In the genomic region with DNA sequence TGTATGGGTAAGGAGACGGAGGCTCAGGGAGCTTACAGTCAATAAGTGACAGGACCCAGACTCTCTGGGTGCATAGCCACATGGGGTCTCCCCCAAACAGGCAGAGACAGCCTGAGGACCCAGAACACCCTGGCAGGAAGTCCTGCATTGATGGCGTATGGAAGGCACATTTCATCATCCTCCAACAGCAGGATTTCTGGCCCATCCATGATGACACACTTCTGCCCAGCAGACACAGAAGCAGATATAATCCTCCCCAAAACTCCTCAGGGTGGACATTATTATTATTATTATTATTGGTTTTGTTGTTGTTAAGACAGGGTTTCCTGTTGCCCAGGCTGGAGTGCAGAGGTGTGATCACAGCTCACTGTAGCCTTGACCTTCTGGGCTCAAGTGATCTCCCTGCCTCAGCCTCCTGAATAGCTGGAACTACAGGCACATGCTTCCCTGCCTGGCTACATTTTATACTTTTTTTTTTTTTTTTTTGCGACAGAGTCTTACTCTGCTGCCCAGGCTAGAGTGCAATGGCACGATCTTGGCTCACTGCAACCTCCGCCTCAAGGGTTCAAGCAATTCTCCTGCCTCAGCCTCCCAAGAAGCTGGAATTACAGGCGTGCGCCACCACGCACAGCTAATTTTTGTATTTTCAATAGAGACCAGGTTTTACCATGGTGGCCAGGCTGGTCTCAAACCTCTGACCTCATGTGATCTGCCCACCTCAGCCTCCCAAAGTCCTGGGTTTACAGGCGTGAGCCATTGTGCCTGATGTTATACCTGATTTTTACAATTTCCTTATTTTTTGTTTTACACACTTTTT, we compare ENCODE assay signal across 31 cellular contexts. TPM values are rescaled to one million over a fixed set of nuclear protein-coding genes. Genes with fewer than 3 reads are reported as not detected.
DNase-seq lines count a peak whose midpoint lies in the region; ATAC-seq, FAIRE-seq and TF ChIP-seq lines count a peak whose summit lies in the region.
"Had no signal": no experiment of that assay in that cellular context is flagged by ENCODE, and none has a peak within 500 bp of the region (broad histone marks: within the 10 kb centered on the region; RNA-seq: fewer than 3 reads in every experiment).

No MANE protein-coding gene starts in this region.

- CTCF ChIA-PET in K562 (lab: Yijun Ruan, JAX; ENCODE audit: low intra/inter-chr PET ratio) = no interaction called here

- no peaks in the 10 kb centered on the region for H3K79me2 ChIP-seq in K562 (ENCODE audit: control insufficient read depth, insufficient read depth, low read length)

- no peaks in the 10 kb centered on the region for H3K27me3 ChIP-seq in K562 (ENCODE audit: control insufficient read depth in 2 of 2, insufficient read depth in 2 of 2, low read length in 2 of 2)
- H3K27me3 ChIP-seq: BE2C had no signal

- no peaks in the 10 kb centered on the region for H4K20me1 ChIP-seq in K562 (replicated peaks; ENCODE audit: control insufficient read depth, insufficient read depth, low read length)

- no peaks in the 10 kb centered on the region for H3K36me3 ChIP-seq in K562 (ENCODE audit: control insufficient read depth, insufficient read depth, low read length)
- H3K36me3 ChIP-seq: BE2C, HAP-1 had no signal

- no peak for ATAC-seq in Right ventricle myocardium inferior
- no peak for ATAC-seq in left ventricle myocardium superior
- ATAC-seq in K562 = no peak
- ATAC-seq in HG03095 (IDR thresholded peaks at IDR 0.05; ENCODE audit: unreplicated experiment) = no peak
- ATAC-seq in HG03159 (IDR thresholded peaks at IDR 0.05; ENCODE audit: unreplicated experiment) = no peak
- ATAC-seq in HG02870 (IDR thresholded peaks at IDR 0.05; ENCODE audit: unreplicated experiment) = no peak
- ATAC-seq: GM12878, GM23338 had no signal

- POLR2A ChIA-PET in K562 (lab: Yijun Ruan, JAX) = interaction anchor here (0.7 to 1.5 kb wide), 3 partner anchors 11 to 406 kb away, joined by 3 to 7 read pairs (median 3); partner anchors contain the start of gene HDAC5

- no peak overlapping the region for H3K4me3 ChIP-seq in K562
- H3K4me3 ChIP-seq: GM12878, GM23338, HAP-1 had no signal

- H2AFZ ChIP-seq in K562 (ENCODE audit: low read depth, low read length) = no peak overlapping the region
- H2AFZ ChIP-seq: GM23338 had no signal

- H3K9me1 ChIP-seq in K562 (ENCODE audit: control insufficient read depth, insufficient read depth, low read length) = no peaks in the 10 kb centered on the region

- no peak for TF ChIP-seq CTCF in K562 (IDR thresholded peaks at IDR 0.05 in 2 of 3, conservative IDR thresholded peaks at IDR 0.05 in 1 of 3; ENCODE audit: insufficient read depth in 2 of 3, low read depth in 1 of 3, low read length in 3 of 3)

- intact Hi-C loops in Right ventricle myocardium inferior (cut with DNase I) = no loop called here
- intact Hi-C loops in left ventricle myocardium superior (cut with micrococcal nuclease) = no loop called here
- intact Hi-C loops in K562 (cut with micrococcal nuclease) = no loop called here

- TF ChIP-seq EP300 in K562 (IDR thresholded peaks at IDR 0.05; ENCODE audit: low read length) = no peak

- WGBS in K562 (ENCODE audit: insufficient coverage, low coverage, missing lambda C conversion rate) = 86% methylated on average over 8 of the region's 9 CpGs

- peak overlapping the region in 1 of 2 experiments; percentile 46; a peak in 1 of 4 replicates for H3K9ac ChIP-seq in K562 (ENCODE audit: insufficient read depth in 1 of 2, low read depth in 2 of 2, low read length in 2 of 2)

- BruUV-seq in K562 (replicated peaks; lab: Mats Ljungman, UMichigan) = no TSS peak

- no peak for TF ChIP-seq POLR2A in K562 (conservative IDR thresholded peaks at IDR 0.05)

- TF ChIP-seq RAD21 in K562 (CRISPR knock-in tag; conservative IDR thresholded peaks at IDR 0.05 in 1 of 2, IDR thresholded peaks at IDR 0.05 in 1 of 2) = no peak

- H3K4me1 ChIP-seq in K562 (replicated peaks in 1 of 2; ENCODE audit: control insufficient read depth in 2 of 2, insufficient read depth in 2 of 2, low read length in 2 of 2) = peaks cover 30 to 33% of the 10 kb centered on the region in 2 experiments

- no peaks in the 10 kb centered on the region for H3K9me3 ChIP-seq in K562 (replicated peaks; ENCODE audit: control insufficient read depth, insufficient read depth, low read depth, low read length)
- H3K9me3 ChIP-seq: BE2C, HAP-1 had no signal

- in situ Hi-C loops in K562 (cut with MboI) = no loop called here

- DNase-seq in Right ventricle myocardium inferior (ENCODE audit: missing footprints) (peak; percentile 33), left ventricle myocardium superior (no peak), K562 (ENCODE audit: extremely low read depth in 1 of 4, low spot score in 3 of 4) (no peak)
- DNase-seq: ACHN; BE2C; CD8-positive, alpha-beta memory T cell; DMS 273 treated with DMSO at 0.1 percent for 48 hours; DMS79; EL; GDM1; NCI-H1092 treated with DMSO at 0.1 percent for 48 hours; NCI-H1436; NCI-H187; NCI-H2081 treated with DMSO at 0.1 percent for 48 hours; NCI-H2171; NCI-H226; NCI-H510A; NCI-H69; RPMI8226; SHP77 had no signal

- H3K4me2 ChIP-seq in K562 (ENCODE audit: insufficient read depth, low read length) = no peak overlapping the region
- H3K4me2 ChIP-seq: GM23338 had no signal

- H3K27ac ChIP-seq in K562 (ENCODE audit: extremely low read depth, low read depth, low read length) = no peak overlapping the region
- H3K27ac ChIP-seq: 22Rv1 had no signal

- no peak for FAIRE-seq in K562 (lab: Jason Lieb, UNC)
- FAIRE-seq: GM12878 had no signal

RNA-seq across cellular contexts. Expression of gene HROB, which starts 6.8 kb away (rescaled TPM):
- total RNA-seq in Right ventricle myocardium inferior = 2.0 TPM
- 1.5 TPM for total RNA-seq in left ventricle myocardium superior
- total RNA-seq in K562 (2011; cell fraction: chromatin; rRNA removed; ENCODE audit: low replicate concordance) = 57.8 and 130 TPM in 2 replicates
- total RNA-seq in K562 (2011; cell fraction: nucleolus; rRNA removed) = 60.3 and 68.5 TPM in 2 replicates
- total RNA-seq in K562 (2011; cell fraction: nucleoplasm; rRNA removed) = 45.9 and 50.4 TPM in 2 replicates
- total RNA-seq in K562 (2014; rRNA removed) = 10.4 and 15.0 TPM in 2 replicates
- 7.1 and 9.3 TPM in 2 replicates for total RNA-seq in K562 (2014; rRNA removed; fragmentation: Illumina TruSeq; extraction: Trizol)
- 9.6 and 9.8 TPM in 2 replicates for total RNA-seq in K562 (2015; rRNA removed; fragmentation: Illumina TruSeq; extraction: Trizol)
- total RNA-seq in K562 (2021) = 17.5 and 20.1 TPM in 2 replicates
- polyA plus RNA-seq in K562 (2011; rRNA removed) = 11.9 and 25.9 TPM in 2 replicates
- polyA plus RNA-seq in K562 (2011; cell fraction: cytosol; rRNA removed) = 22.0 and 24.6 TPM in 2 replicates
- 34.5 and 44.9 TPM in 2 replicates for polyA plus RNA-seq in K562 (2011; cell fraction: nucleus; rRNA removed)
- polyA plus RNA-seq in K562 (2012) = 11.8 and 18.1 TPM in 2 replicates
- polyA plus RNA-seq in K562 (2014; fragmentation: Illumina TruSeq; extraction: Trizol) = 18.9 and 19.5 TPM in 2 replicates
- 1 to 10 TPM; 6.6 to 6.7 TPM for polyA plus RNA-seq in K562 (2014; fragmentation: Nextera tagmentation; extraction: Ambion mirVana)
- 10.6 and 13.5 TPM in 2 replicates for polyA plus RNA-seq in K562 (2014; rRNA removed)
- 21.5 and 22.0 TPM in 2 replicates for polyA minus RNA-seq in K562 (2011; rRNA and poly(A)+ RNA removed)
- polyA minus RNA-seq in K562 (2011; cell fraction: cytosol; rRNA and poly(A)+ RNA removed) = 15.9 and 16.5 TPM in 2 replicates
- polyA minus RNA-seq in K562 (2011; cell fraction: nucleus; rRNA and poly(A)+ RNA removed) = 10.0 and 13.3 TPM in 2 replicates
- polyA plus RNA-seq: CD8-positive, alpha-beta memory T cell had no signal

RNA-seq across cellular contexts. Expression of gene HDAC5, which starts 11.5 kb away (rescaled TPM):
- total RNA-seq in Right ventricle myocardium inferior = 67.5 TPM
- total RNA-seq in left ventricle myocardium superior = 81.4 TPM
- 27.5 and 79.4 TPM in 2 replicates for total RNA-seq in K562 (2011; cell fraction: chromatin; rRNA removed; ENCODE audit: low replicate concordance)
- total RNA-seq in K562 (2011; cell fraction: nucleolus; rRNA removed) = 54.3 and 56.9 TPM in 2 replicates
- 39.6 and 46.3 TPM in 2 replicates for total RNA-seq in K562 (2011; cell fraction: nucleoplasm; rRNA removed)
- total RNA-seq in K562 (2014; rRNA removed) = 26.2 and 29.6 TPM in 2 replicates
- 4.7 and 6.5 TPM in 2 replicates for total RNA-seq in K562 (2014; rRNA removed; fragmentation: Illumina TruSeq; extraction: Trizol)
- 8.0 and 8.7 TPM in 2 replicates for total RNA-seq in K562 (2015; rRNA removed; fragmentation: Illumina TruSeq; extraction: Trizol)
- total RNA-seq in K562 (2021) = 23.1 and 25.1 TPM in 2 replicates
- polyA plus RNA-seq in K562 (2011; rRNA removed) = 24.0 and 36.0 TPM in 2 replicates
- 31.1 and 42.9 TPM in 2 replicates for polyA plus RNA-seq in K562 (2011; cell fraction: cytosol; rRNA removed)
- 34.0 and 43.6 TPM in 2 replicates for polyA plus RNA-seq in K562 (2011; cell fraction: nucleus; rRNA removed)
- 18.3 and 32.1 TPM in 2 replicates for polyA plus RNA-seq in K562 (2012)
- 16.4 and 20.5 TPM in 2 replicates for polyA plus RNA-seq in K562 (2014; fragmentation: Illumina TruSeq; extraction: Trizol)
- polyA plus RNA-seq in K562 (2014; fragmentation: Nextera tagmentation; extraction: Ambion mirVana) = under 1 TPM; 0.45 to 0.73 TPM
- polyA plus RNA-seq in K562 (2014; rRNA removed) = 18.6 and 20.2 TPM in 2 replicates
- 17.7 and 29.2 TPM in 2 replicates for polyA minus RNA-seq in K562 (2011; rRNA and poly(A)+ RNA removed)
- 26.6 and 29.1 TPM in 2 replicates for polyA minus RNA-seq in K562 (2011; cell fraction: cytosol; rRNA and poly(A)+ RNA removed)
- polyA minus RNA-seq in K562 (2011; cell fraction: nucleus; rRNA and poly(A)+ RNA removed) = 16.2 and 17.5 TPM in 2 replicates

RNA-seq across cellular contexts. Expression of gene ASB16, which starts 35.5 kb away (rescaled TPM):
- 14.5 TPM for total RNA-seq in Right ventricle myocardium inferior
- 17.0 TPM for total RNA-seq in left ventricle myocardium superior
- total RNA-seq in K562 (2011; cell fraction: chromatin; rRNA removed; ENCODE audit: low replicate concordance) = 0.44 TPM in 1 of 2 replicates, not detected in the other
- total RNA-seq in K562 (2011; cell fraction: nucleolus; rRNA removed) = 0.33 and 0.39 TPM in 2 replicates
- total RNA-seq in K562 (2011; cell fraction: nucleoplasm; rRNA removed) = 0.31 TPM in 1 of 2 replicates, not detected in the other
- total RNA-seq in K562 (2014; rRNA removed) = not detected in 2 replicates
- not detected in 2 replicates for total RNA-seq in K562 (2014; rRNA removed; fragmentation: Illumina TruSeq; extraction: Trizol)
- total RNA-seq in K562 (2015; rRNA removed; fragmentation: Illumina TruSeq; extraction: Trizol) = not detected in 2 replicates
- total RNA-seq in K562 (2021) = not detected in 2 replicates
- 0.07 and 0.14 TPM in 2 replicates for polyA plus RNA-seq in K562 (2011; rRNA removed)
- polyA plus RNA-seq in K562 (2011; cell fraction: cytosol; rRNA removed) = 0.03 and 0.04 TPM in 2 replicates
- 0.07 and 0.24 TPM in 2 replicates for polyA plus RNA-seq in K562 (2011; cell fraction: nucleus; rRNA removed)
- polyA plus RNA-seq in K562 (2012) = 1.0 and 1.8 TPM in 2 replicates
- polyA plus RNA-seq in K562 (2014; fragmentation: Illumina TruSeq; extraction: Trizol) = not detected in 2 replicates
- under 1 TPM in 1 of 2 experiments, not detected in 1; 0.03 TPM for polyA plus RNA-seq in K562 (2014; fragmentation: Nextera tagmentation; extraction: Ambion mirVana)
- polyA plus RNA-seq in K562 (2014; rRNA removed) = 0.23 TPM in 1 of 2 replicates, not detected in the other
- polyA minus RNA-seq in K562 (2011; rRNA and poly(A)+ RNA removed) = not detected in 2 replicates
- not detected in 2 replicates for polyA minus RNA-seq in K562 (2011; cell fraction: cytosol; rRNA and poly(A)+ RNA removed)
- not detected in 2 replicates for polyA minus RNA-seq in K562 (2011; cell fraction: nucleus; rRNA and poly(A)+ RNA removed)
- total RNA-seq: GM23338, HT1080, SK-MEL-5 had no signal
- polyA plus RNA-seq: CD14-positive monocyte, IgD-negative memory B cell had no signal

RNA-seq across cellular contexts. Expression of gene TMUB2, which starts 51.8 kb away (rescaled TPM):
- total RNA-seq in Right ventricle myocardium inferior (20.8 TPM), left ventricle myocardium superior (23.6 TPM), K562 (2014; rRNA removed) (16.3 and 25.4 TPM in 2 replicates), K562 (2014; rRNA removed; fragmentation: Illumina TruSeq; extraction: Trizol) (8.4 and 9.7 TPM in 2 replicates), K562 (2015; rRNA removed; fragmentation: Illumina TruSeq; extraction: Trizol) (15.6 and 15.8 TPM in 2 replicates), K562 (2021) (20.3 and 21.1 TPM in 2 replicates)
- 38.1 and 99.8 TPM in 2 replicates for total RNA-seq in K562 (2011; cell fraction: chromatin; rRNA removed; ENCODE audit: low replicate concordance)
- total RNA-seq in K562 (2011; cell fraction: nucleolus; rRNA removed) = 73.8 and 91.2 TPM in 2 replicates
- total RNA-seq in K562 (2011; cell fraction: nucleoplasm; rRNA removed) = 60.6 and 66.9 TPM in 2 replicates
- polyA plus RNA-seq in K562 (2011; rRNA removed) (24.1 and 29.5 TPM in 2 replicates), K562 (2014; fragmentation: Illumina TruSeq; extraction: Trizol) (24.0 and 26.8 TPM in 2 replicates), K562 (2014; fragmentation: Nextera tagmentation; extraction: Ambion mirVana) (1 to 10 TPM; 4.1 to 6.2 TPM), K562 (2014; rRNA removed) (27.3 and 29.8 TPM in 2 replicates)
- 31.6 and 38.9 TPM in 2 replicates for polyA plus RNA-seq in K562 (2011; cell fraction: cytosol; rRNA removed)
- 115 and 122 TPM in 2 replicates for polyA plus RNA-seq in K562 (2011; cell fraction: nucleus; rRNA removed)
- 20.3 and 28.3 TPM in 2 replicates for polyA plus RNA-seq in K562 (2012)
- 10.3 and 12.0 TPM in 2 replicates for polyA minus RNA-seq in K562 (2011; rRNA and poly(A)+ RNA removed)
- polyA minus RNA-seq in K562 (2011; cell fraction: cytosol; rRNA and poly(A)+ RNA removed) = 7.9 and 10.4 TPM in 2 replicates
- polyA minus RNA-seq in K562 (2011; cell fraction: nucleus; rRNA and poly(A)+ RNA removed) = 13.3 and 18.0 TPM in 2 replicates

Comparison
In these comparisons a context has a peak if more than half of its experiments do, and no peak if none do; other contexts are left out.
1. RNA of gene ASB16, which starts 35.5 kb away (total RNA-seq): 17.0 TPM in left ventricle myocardium superior (single experiment) and 14.5 TPM in Right ventricle myocardium inferior (single experiment); 0.31 to 0.44 TPM in K562; every median in the first group is over 10 times any median in the second.